Comparison of ENCODE assay signal across 20 cellular contexts in genomic region chr4:73731968-73732610, GRCh38. TPM values are rescaled to one million over a fixed set of nuclear protein-coding genes. Genes with fewer than 3 reads are reported as not detected.
DNase-seq lines count a peak whose midpoint lies in the region; ATAC-seq and TF ChIP-seq lines count a peak whose summit lies in the region.
"Had no signal": no experiment of that assay in that cellular context is flagged by ENCODE, and none has a peak within 500 bp of the region (broad histone marks: within the 10 kb centered on the region; RNA-seq: fewer than 3 reads in every experiment).

No MANE protein-coding gene starts in this region.

- BruUV-seq in MCF 10A (replicated peaks; lab: Mats Ljungman, UMichigan) = no TSS peak
- no TSS peak for BruUV-seq in mammary epithelial cell (replicated peaks; lab: Mats Ljungman, UMichigan)

- no peaks in the 10 kb centered on the region for H3K36me3 Mint-ChIP-seq in MCF 10A (ENCODE audit: insufficient read depth, unreplicated experiment)
- H3K36me3 Mint-ChIP-seq: naive thymus-derived CD8-positive, alpha-beta T cell; stimulated activated memory B cell treated with anti-CD40 and anti-IgM and Interleukin-4, amounts not matched to agents 10 μg/mL and 1 μg/mL and 100 μg/mL, for 72 hours had no signal

- TF ChIP-seq CTCF in MCF 10A (IDR thresholded peaks at IDR 0.05; ENCODE audit: unreplicated experiment) (no peak), mammary epithelial cell (conservative IDR thresholded peaks at IDR 0.05 in 1 of 2, IDR thresholded peaks at IDR 0.05 in 1 of 2; ENCODE audit: extremely low read depth in 1 of 2, insufficient read depth in 1 of 2, low read depth in 1 of 2, low read length in 2 of 2) (no peak), tibial nerve (IDR thresholded peaks at IDR 0.05) (no peak)

- no peak overlapping the region for H3K4me3 ChIP-seq in mammary epithelial cell (replicated peaks in 1 of 3; ENCODE audit: insufficient read depth in 1 of 3, low read depth in 2 of 3, low read length in 3 of 3)
- H3K4me3 ChIP-seq in tibial nerve = no peak overlapping the region
- H3K4me3 ChIP-seq: GM23248, Peyer's patch, prostate gland, transverse colon had no signal

- DNase-seq in MCF 10A (ENCODE audit: unreplicated experiment) = peak; percentile 24
- DNase-seq in mammary epithelial cell = no peak
- peak; percentile 98 for DNase-seq in SIG-M5 treated with dmso at 0.1 percent for 504 hours (lab: John Stamatoyannopoulos, UW; ENCODE audit: unreplicated experiment)
- DNase-seq in globus pallidus (ENCODE audit: low spot score) = peak; percentile 44
- peak in 1 of 2 donors; percentile 24 for DNase-seq in tibial nerve (ENCODE audit: low spot score in 2 of 2)
- no peak for DNase-seq in DMS 273 treated with DMSO at 0.1 percent for 48 hours (lab: John Stamatoyannopoulos, UW)
- DNase-seq: activated CD8-positive, alpha-beta T cell treated with anti-CD3 and anti-CD28 coated beads, Interleukin-2, amount 10 ng/mL, durations not matched to agents 7 days and 5 days; CD4-positive, alpha-beta T cell; GM23248; naive thymus-derived CD8-positive, alpha-beta T cell; NCI-H2081 treated with DMSO at 0.1 percent for 48 hours; NCI-H526; Peyer's patch; transverse colon had no signal

- ATAC-seq in GM19463 (IDR thresholded peaks at IDR 0.05; ENCODE audit: unreplicated experiment) (no peak), GM18867 (IDR thresholded peaks at IDR 0.05; ENCODE audit: unreplicated experiment) (no peak)
- ATAC-seq: activated CD8-positive, alpha-beta T cell treated with anti-CD3 and anti-CD28 coated beads, Interleukin-2, amount 10 ng/mL, durations not matched to agents 7 days and 5 days; activated T-helper 17 cell treated with anti-CD3 and anti-CD28 coated beads, Interleukin-2, amount 50 U/mL, for 72 hours; naive thymus-derived CD8-positive, alpha-beta T cell; stimulated activated memory B cell treated with anti-CD40 and anti-IgM and Interleukin-4, amounts not matched to agents 10 μg/mL and 1 μg/mL and 100 μg/mL, for 72 hours had no signal

- CTCF ChIA-PET in MCF 10A (lab: Yijun Ruan, JAX) (interaction anchor here (3.2 to 3.4 kb wide), 3 partner anchors 69 to 191 kb away, joined by 9 to 72 read pairs (median 31); no protein-coding TSS in a partner anchor), mammary epithelial cell (lab: Charles Lee; ENCODE audit: low non-redundant PET) (no interaction called here)

- H3K27ac Mint-ChIP-seq in MCF 10A (ENCODE audit: low read depth, unreplicated experiment) = no peak overlapping the region
- H3K27ac Mint-ChIP-seq: activated CD8-positive, alpha-beta T cell treated with anti-CD3 and anti-CD28 coated beads, Interleukin-2, amount 10 ng/mL, durations not matched to agents 7 days and 5 days; activated T-helper 17 cell treated with anti-CD3 and anti-CD28 coated beads, Interleukin-2, amount 50 U/mL, for 72 hours; CD4-positive, alpha-beta T cell; naive thymus-derived CD8-positive, alpha-beta T cell; stimulated activated memory B cell treated with anti-CD40 and anti-IgM and Interleukin-4, amounts not matched to agents 10 μg/mL and 1 μg/mL and 100 μg/mL, for 72 hours had no signal

- no peaks in the 10 kb centered on the region for H3K79me2 ChIP-seq in mammary epithelial cell (ENCODE audit: insufficient read depth, low read length)

- POLR2A ChIA-PET in MCF 10A (lab: Yijun Ruan, JAX) = no interaction called here

- TF ChIP-seq POLR2A in tibial nerve (IDR thresholded peaks at IDR 0.05) = no peak

- H3K4me1 ChIP-seq in mammary epithelial cell (ENCODE audit: insufficient read depth, low read length) (peaks cover 17% of the 10 kb centered on the region), tibial nerve (peaks cover 0 to 21% (median 5%) of the 10 kb centered on the region in 4 donors)
- H3K4me1 ChIP-seq: Peyer's patch, prostate gland had no signal

- H3K36me3 ChIP-seq in mammary epithelial cell (ENCODE audit: insufficient read depth, low read length) = no peaks in the 10 kb centered on the region
- no peaks in the 10 kb centered on the region for H3K36me3 ChIP-seq in tibial nerve
- H3K36me3 ChIP-seq: Peyer's patch, prostate gland, transverse colon had no signal

- H3K9me3 Mint-ChIP-seq in MCF 10A (ENCODE audit: unreplicated experiment) = no peaks in the 10 kb centered on the region
- H3K9me3 Mint-ChIP-seq: activated T-helper 17 cell treated with anti-CD3 and anti-CD28 coated beads, Interleukin-2, amount 50 U/mL, for 72 hours; CD4-positive, alpha-beta T cell; naive thymus-derived CD8-positive, alpha-beta T cell; stimulated activated memory B cell treated with anti-CD40 and anti-IgM and Interleukin-4, amounts not matched to agents 10 μg/mL and 1 μg/mL and 100 μg/mL, for 72 hours had no signal

- 97% methylated on average over 8 of the region's 8 CpGs for WGBS in mammary epithelial cell (ENCODE audit: low coverage, missing lambda C conversion rate)
- 83% methylated on average over 8 of the region's 8 CpGs for WGBS in tibial nerve, 2 donors

- intact Hi-C loops in MCF 10A (cut with micrococcal nuclease) (no loop called here), mammary epithelial cell (cut with micrococcal nuclease) (no loop called here)

- H3K27me3 ChIP-seq in mammary epithelial cell (ENCODE audit: insufficient read depth, low read length) (no peaks in the 10 kb centered on the region), tibial nerve (no peaks in the 10 kb centered on the region)
- H3K27me3 ChIP-seq: Peyer's patch, transverse colon had no signal

- no peak overlapping the region for H3K27ac ChIP-seq in mammary epithelial cell (ENCODE audit: insufficient read depth, low read depth, low read length)
- no peak overlapping the region for H3K27ac ChIP-seq in tibial nerve
- H3K27ac ChIP-seq: 22Rv1, GM23248, Peyer's patch, prostate gland, transverse colon had no signal

- in situ Hi-C loops in mammary epithelial cell (cut with MboI; ENCODE audit: low sequenced_read_pairs in 2 of 2) = loop anchor here in 1 of 2 donors (25.0 kb wide), 1 partner anchor 130 kb away; the partner anchor contains the start of genes CXCL1 and PF4V1

- H3K9me3 ChIP-seq in mammary epithelial cell (replicated peaks; ENCODE audit: insufficient read depth, low read length) (no peaks in the 10 kb centered on the region), tibial nerve (no peaks in the 10 kb centered on the region)
- H3K9me3 ChIP-seq: Peyer's patch, prostate gland, transverse colon had no signal

- no peaks in the 10 kb centered on the region for H4K20me1 ChIP-seq in mammary epithelial cell (ENCODE audit: insufficient read depth, low read length)

- H2AFZ ChIP-seq in mammary epithelial cell (ENCODE audit: low read depth, low read length) = no peak overlapping the region
- H2AFZ ChIP-seq: GM23248 had no signal

- H3K4me1 Mint-ChIP-seq in MCF 10A (ENCODE audit: insufficient read depth, unreplicated experiment) = peaks cover 25% of the 10 kb centered on the region
- H3K4me1 Mint-ChIP-seq: activated T-helper 17 cell treated with anti-CD3 and anti-CD28 coated beads, Interleukin-2, amount 50 U/mL, for 72 hours had no signal

- H3K4me3 Mint-ChIP-seq in MCF 10A (ENCODE audit: unreplicated experiment) = no peak overlapping the region
- H3K4me3 Mint-ChIP-seq: activated CD8-positive, alpha-beta T cell treated with anti-CD3 and anti-CD28 coated beads, Interleukin-2, amount 10 ng/mL, durations not matched to agents 7 days and 5 days; activated T-helper 17 cell treated with anti-CD3 and anti-CD28 coated beads, Interleukin-2, amount 50 U/mL, for 72 hours; CD4-positive, alpha-beta T cell; naive thymus-derived CD8-positive, alpha-beta T cell; stimulated activated memory B cell treated with anti-CD40 and anti-IgM and Interleukin-4, amounts not matched to agents 10 μg/mL and 1 μg/mL and 100 μg/mL, for 72 hours had no signal

- peak; percentile 44 to 92 for TF ChIP-seq EP300 in tibial nerve (IDR thresholded peaks at IDR 0.05)

- no peak overlapping the region for H3K9ac ChIP-seq in mammary epithelial cell (ENCODE audit: insufficient read depth, low read length)
- H3K9ac ChIP-seq: GM23248 had no signal

- no peaks in the 10 kb centered on the region for H3K27me3 Mint-ChIP-seq in MCF 10A (ENCODE audit: insufficient read depth, unreplicated experiment)
- H3K27me3 Mint-ChIP-seq: CD4-positive, alpha-beta T cell had no signal

- H3K4me2 ChIP-seq in mammary epithelial cell (ENCODE audit: insufficient read depth, low read depth, low read length) = no peak overlapping the region

- dilution Hi-C loops in mammary epithelial cell (cut with HindIII; ENCODE audit: low sequenced_read_pairs) = no loop called here

RNA-seq across cellular contexts. Expression of gene CXCL8, which starts 8.3 kb away (rescaled TPM):
- total RNA-seq in MCF 10A (2022) (17.0 and 36.2 TPM in 2 replicates), mammary epithelial cell (10 to 100 TPM in 1 of 2 donors, 1 to 10 TPM in 1; 1.0 to 14.0 TPM), tibial nerve (10 to 100 TPM in 1 of 4 donors, 1 to 10 TPM in 1, under 1 TPM in 2; 0.22 to 10.8 (median 1.3) TPM)
- polyA plus RNA-seq in mammary epithelial cell = 5.3 TPM
- 12.8 TPM for polyA minus RNA-seq in mammary epithelial cell
- total RNA-seq: activated CD8-positive, alpha-beta T cell treated with anti-CD3 and anti-CD28 coated beads, Interleukin-2, amount 10 ng/mL, durations not matched to agents 7 days and 5 days had no signal

Comparison
In these comparisons a context has a peak if more than half of its experiments do, and no peak if none do; other contexts are left out.
1. DNase-seq: peak in MCF 10A (single experiment), SIG-M5 treated with dmso at 0.1 percent for 504 hours (single experiment) and globus pallidus (single experiment); none in mammary epithelial cell (single experiment) and DMS 273 treated with DMSO at 0.1 percent for 48 hours (single experiment).